Comparison of ENCODE assay signal across 15 cellular contexts in genomic region chr10:77301305-77301730, GRCh38.
DNase-seq lines count a peak whose midpoint lies in the region; ATAC-seq, FAIRE-seq and TF ChIP-seq lines count a peak whose summit lies in the region.
"Had no signal": no experiment of that assay in that cellular context is flagged by ENCODE, and none has a peak within 500 bp of the region (broad histone marks: within the 10 kb centered on the region; RNA-seq: fewer than 3 reads in every experiment).

No MANE protein-coding gene starts in this region.

- WGBS in thyroid gland, 2 donors, result 92 to 95% methylated on average over 3 of the region's 3 CpGs

- no peak overlapping the region for H3K27ac ChIP-seq in thyroid gland
- H3K27ac ChIP-seq: colonic mucosa had no signal

- no peaks in the 10 kb centered on the region for H3K36me3 ChIP-seq in thyroid gland
- H3K36me3 ChIP-seq: colonic mucosa had no signal

- TF ChIP-seq POLR2A in H54 (IDR thresholded peaks at IDR 0.05; ENCODE audit: low read depth, low read length) (no peak), thyroid gland (IDR thresholded peaks at IDR 0.05) (no peak)

- DNase-seq in A172 (ENCODE audit: low spot score) (peak; percentile 61), H54 (ENCODE audit: insufficient read length, low spot score) (peak; percentile 60), amniotic epithelial cell (ENCODE audit: low read depth) (peak; percentile 73), foreskin fibroblast (peak; percentile 35 to 70), thyroid gland (no peak), cerebellum (ENCODE audit: low spot score) (no peak)
- DNase-seq in activated effector memory CD4-positive, alpha-beta T cell treated with Interleukin-2 at 50 U/mL for 16 hours, result no peak
- DNase-seq: activated CD4-positive, alpha-beta T cell treated with anti-CD3 and anti-CD28 coated beads, Interleukin-2, amount 10 ng/mL, durations not matched to agents 7 days and 5 days; activated T-cell treated with anti-CD3 and anti-CD28 coated beads, Interleukin-2, amount 50 U/mL, for 4 hours; colonic mucosa; COR-L47; left ventricle myocardium superior; NCI-H1048; substantia nigra had no signal

- FAIRE-seq in H54 (lab: Jason Lieb, UNC), result no peak

- no peaks in the 10 kb centered on the region for H3K4me1 ChIP-seq in thyroid gland
- H3K4me1 ChIP-seq: colonic mucosa had no signal

- ATAC-seq in GM18517 (IDR thresholded peaks at IDR 0.05; ENCODE audit: unreplicated experiment), result no peak
- ATAC-seq: activated T-cell treated with anti-CD3 and anti-CD28 coated beads, Interleukin-2, amount 50 U/mL, for 4 hours; left ventricle myocardium superior had no signal

- H3K4me3 ChIP-seq in foreskin fibroblast (ENCODE audit: low read depth in 1 of 2, low read length in 2 of 2) (no peak overlapping the region), thyroid gland (replicated peaks in 1 of 3) (no peak overlapping the region)
- H3K4me3 ChIP-seq: colonic mucosa had no signal

- intact Hi-C loops in thyroid gland (cut with DNase I), result no loop called here

- no peaks in the 10 kb centered on the region for H3K9me3 ChIP-seq in thyroid gland
- H3K9me3 ChIP-seq: colonic mucosa had no signal

- H3K27me3 ChIP-seq in thyroid gland, result no peaks in the 10 kb centered on the region
- H3K27me3 ChIP-seq: colonic mucosa had no signal

- no peak for TF ChIP-seq CTCF in foreskin fibroblast (IDR thresholded peaks at IDR 0.05; ENCODE audit: low read depth, low read length)
- TF ChIP-seq CTCF in thyroid gland (IDR thresholded peaks at IDR 0.05), result no peak

Comparison
In these comparisons a context has a peak if more than half of its experiments do, and no peak if none do; other contexts are left out.
1. DNase-seq: peak in A172 (single experiment), H54 (single experiment), amniotic epithelial cell (single experiment) and foreskin fibroblast (2 of 2); none in thyroid gland (0 of 2), activated effector memory CD4-positive, alpha-beta T cell treated with Interleukin-2 at 50 U/mL for 16 hours (single experiment) and cerebellum (single experiment).